In the genomic region with DNA sequence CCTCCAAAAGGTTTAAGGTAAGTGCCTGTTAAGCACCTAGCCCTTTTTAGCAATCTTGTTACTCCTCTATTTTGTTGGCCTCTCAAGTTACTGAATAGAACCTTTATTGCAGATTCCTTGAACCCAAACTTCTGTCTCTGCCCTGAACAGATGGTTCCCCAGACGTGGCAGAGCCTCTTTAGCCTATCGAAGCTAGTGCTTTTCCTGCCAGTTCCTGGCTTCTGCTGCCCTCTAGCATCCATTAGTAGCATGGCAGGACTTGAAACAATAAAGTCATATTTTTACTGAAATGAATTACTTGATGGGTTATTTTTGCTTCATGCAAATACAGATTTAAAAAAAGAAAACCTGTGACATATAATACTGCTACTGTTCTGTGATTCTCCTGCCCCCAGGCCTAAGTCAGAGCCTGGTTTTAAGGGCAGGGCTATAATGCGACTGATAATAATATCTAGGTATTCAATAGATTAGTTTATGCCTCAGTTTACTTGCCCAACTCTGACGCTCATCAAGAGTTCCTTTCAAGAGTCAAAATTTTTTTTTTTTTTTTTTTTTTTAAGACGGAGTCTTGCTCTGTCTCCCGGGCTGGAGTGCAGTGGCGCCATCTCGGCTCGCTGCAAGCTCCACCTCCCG, we compare ENCODE assay signal across 8 cellular contexts.
A peak's percentile ranks its signal among the peaks of the same experiment; 100 is the strongest.
DNase-seq lines count a peak whose midpoint lies in the region; ATAC-seq and TF ChIP-seq lines count a peak whose summit lies in the region.

No MANE protein-coding gene starts in this region.

- H3K4me3 ChIP-seq in osteoblast (ENCODE audit: insufficient read depth, low read length) (no peak overlapping the region), ovary (no peak overlapping the region)

- TF ChIP-seq POLR2A in ovary (IDR thresholded peaks at IDR 0.05), result no peak

- no peaks in the 10 kb centered on the region for H3K27me3 ChIP-seq in osteoblast (ENCODE audit: insufficient read depth, low read length)
- H3K27me3 ChIP-seq in ovary, result no peaks in the 10 kb centered on the region

- H3K9me3 ChIP-seq in osteoblast (ENCODE audit: low read depth, low read length), result no peaks in the 10 kb centered on the region
- H3K9me3 ChIP-seq in ovary, result no peaks in the 10 kb centered on the region

- DNase-seq in GDM1 (lab: John Stamatoyannopoulos, UW) (peak; percentile 72), HS-27A (ENCODE audit: low read depth) (peak; percentile 1), NCI-H82 treated with DMSO at 0.1 percent for 48 hours (lab: John Stamatoyannopoulos, UW; ENCODE audit: unreplicated experiment) (peak; percentile 91), activated T-cell treated with anti-CD3 and anti-CD28 coated beads for 48 hours (ENCODE audit: low read depth) (peak; percentile 23), fibroblast of the conjunctiva (ENCODE audit: low read depth) (peak; percentile 40), osteoblast (ENCODE audit: insufficient read length, low spot score, missing footprints) (peak; percentile 32), ovary (no peak)

- H3K4me1 ChIP-seq in osteoblast (ENCODE audit: insufficient read depth, low read length) (no peaks in the 10 kb centered on the region), ovary (ENCODE audit: insufficient read depth) (no peaks in the 10 kb centered on the region)

- WGBS in ovary, 3 donors, result 66 to 71% (median 67%) methylated on average over 10 of the region's 10 CpGs

- no peak overlapping the region for H3K4me2 ChIP-seq in osteoblast (ENCODE audit: insufficient read depth, low read length)

- H3K36me3 ChIP-seq in osteoblast (ENCODE audit: insufficient read depth, low read length) (no peaks in the 10 kb centered on the region), ovary (no peaks in the 10 kb centered on the region)

- TF ChIP-seq CTCF in osteoblast (IDR thresholded peaks at IDR 0.05; ENCODE audit: extremely low read depth, low read depth, low read length) (peak; percentile 83), ovary (IDR thresholded peaks at IDR 0.05) (peak in 1 of 3 donors; percentile 9)

- H2AFZ ChIP-seq in osteoblast (ENCODE audit: low read length), result no peak overlapping the region

- H4K20me1 ChIP-seq in osteoblast (ENCODE audit: insufficient read depth, low read length), result no peaks in the 10 kb centered on the region

- intact Hi-C loops in ovary (cut with DNase I), result no loop called here

- H3K27ac ChIP-seq in osteoblast (ENCODE audit: low read depth, low read length), result no peak overlapping the region
- no peak overlapping the region for H3K27ac ChIP-seq in ovary

- TF ChIP-seq EP300 in ovary (IDR thresholded peaks at IDR 0.05), result no peak

- no peaks in the 10 kb centered on the region for H3K79me2 ChIP-seq in osteoblast (ENCODE audit: insufficient read depth, low read length)

- ATAC-seq in GM21528 (IDR thresholded peaks at IDR 0.05; ENCODE audit: low FRiP score, unreplicated experiment), result peak; percentile 93

Comparison
In these comparisons a context has a peak if more than half of its experiments do, and no peak if none do; other contexts are left out.
1. DNase-seq: peak in GDM1 (single experiment), HS-27A (single experiment), NCI-H82 treated with DMSO at 0.1 percent for 48 hours (single experiment), activated T-cell treated with anti-CD3 and anti-CD28 coated beads for 48 hours (single experiment), fibroblast of the conjunctiva (single experiment) and osteoblast (single experiment); none in ovary (0 of 5).